ENCODE assay signal across 10 cellular contexts in genomic region chr15:85479071-85479647, GRCh38.
DNase-seq lines count a peak whose midpoint lies in the region; ATAC-seq, FAIRE-seq and TF ChIP-seq lines count a peak whose summit lies in the region.
"Had no signal": no experiment of that assay in that cellular context is flagged by ENCODE, and none has a peak within 500 bp of the region (broad histone marks: within the 10 kb centered on the region; RNA-seq: fewer than 3 reads in every experiment).

No MANE protein-coding gene starts in this region.

- H4K20me1 ChIP-seq in HepG2 (ENCODE audit: insufficient read depth, low read length): no peaks in the 10 kb centered on the region; the same call in 1 of the 2 replicates

- H3K27me3 Mint-ChIP-seq in activated CD4-positive, alpha-beta T cell treated with anti-CD3 and anti-CD28 coated beads, Interleukin-2, amount 10 ng/mL, durations not matched to agents 24 days and 14 days: no peaks in the 10 kb centered on the region

- in situ Hi-C loops in HepG2 (cut with HindIII; ENCODE audit: extremely low pct_ligation_motif_present, low pct_unique_long_range_greater_than_20kb): no loop called here

- no peak for TF ChIP-seq EP300 in HepG2 (IDR thresholded peaks at IDR 0.05; ENCODE audit: low read depth in 2 of 2, low read length in 2 of 2)
- TF ChIP-seq EP300 in HepG2 (CRISPR knock-in tag; IDR thresholded peaks at IDR 0.05; ENCODE audit: borderline replicate concordance): no peak

- no peak overlapping the region for H3K4me2 ChIP-seq in HepG2 (ENCODE audit: low read depth, low read length)
- H3K4me2 ChIP-seq: PC-9 had no signal

- peak; percentile 43 for DNase-seq in AG08396 (ENCODE audit: low spot score)
- DNase-seq in amniotic stem cell (lab: John Stamatoyannopoulos, UW): peak; percentile 5
- no peak for DNase-seq in kidney
- DNase-seq in activated CD4-positive, alpha-beta T cell treated with anti-CD3 and anti-CD28 coated beads, Interleukin-2, amount 10 ng/mL, durations not matched to agents 24 days and 14 days: no peak
- no peak for DNase-seq in effector memory CD4-positive, alpha-beta T cell
- no peak for DNase-seq in HepG2 (ENCODE audit: low spot score)
- DNase-seq: DND-41 had no signal

- TF ChIP-seq CTCF in kidney (IDR thresholded peaks at IDR 0.05; ENCODE audit: borderline replicate concordance, extremely low read depth, insufficient read depth) (no peak), HepG2 (CRISPR knock-in tag; IDR thresholded peaks at IDR 0.05) (no peak)

- 79% methylated on average over 4 of the region's 4 CpGs for WGBS in HepG2 (ENCODE audit: low lambda C conversion rate)

- no peak overlapping the region for H2AFZ ChIP-seq in HepG2 (ENCODE audit: low read length)
- H2AFZ ChIP-seq: PC-9 had no signal

- POLR2A ChIA-PET in HepG2 (lab: Yijun Ruan, JAX): no interaction called here

- H3K4me1 ChIP-seq in HUES6 (ENCODE audit: control insufficient read depth, insufficient read depth, low read length): peaks cover 59% of the 10 kb centered on the region
- peaks cover 8 to 21% of the 10 kb centered on the region in 2 donors for H3K4me1 ChIP-seq in kidney (ENCODE audit: control insufficient read depth in 1 of 2, insufficient read depth in 1 of 2, low read depth in 1 of 2, low read length in 2 of 2)
- H3K4me1 ChIP-seq in effector memory CD4-positive, alpha-beta T cell (ENCODE audit: control insufficient read depth, insufficient read depth, low read length, poor library complexity, severe bottlenecking): peaks cover 19% of the 10 kb centered on the region
- peaks cover 27% of the 10 kb centered on the region for H3K4me1 ChIP-seq in HepG2 (ENCODE audit: insufficient read depth, low read length)

- H3K9me3 ChIP-seq in HUES6 (ENCODE audit: control insufficient read depth, insufficient read depth, low read depth, low read length) (no peaks in the 10 kb centered on the region), kidney (ENCODE audit: control insufficient read depth in 1 of 2, low read length in 2 of 2) (no peaks in the 10 kb centered on the region), HepG2 (ENCODE audit: low read length) (no peaks in the 10 kb centered on the region)
- H3K9me3 ChIP-seq in effector memory CD4-positive, alpha-beta T cell (ENCODE audit: control insufficient read depth, low read length): no peaks in the 10 kb centered on the region

- FAIRE-seq in kidney (lab: Jason Lieb, UNC) (no peak), HepG2 (lab: Jason Lieb, UNC) (no peak)

- H3K4me3 ChIP-seq in HUES6 (ENCODE audit: low read depth, low read length): no peak overlapping the region
- H3K4me3 ChIP-seq in kidney (ENCODE audit: low read length in 2 of 2): no peak overlapping the region
- no peak overlapping the region for H3K4me3 ChIP-seq in effector memory CD4-positive, alpha-beta T cell (ENCODE audit: insufficient read depth, low read depth, low read length, poor library complexity, severe bottlenecking)
- no peak overlapping the region for H3K4me3 ChIP-seq in HepG2 (replicated peaks in 1 of 3; ENCODE audit: insufficient read depth in 1 of 3, low read depth in 2 of 3, low read length in 3 of 3)
- H3K4me3 ChIP-seq: PC-9 had no signal

- ATAC-seq in GM21367 (IDR thresholded peaks at IDR 0.05; ENCODE audit: unreplicated experiment) (no peak), HepG2 (no peak)

- peaks cover 12% of the 10 kb centered on the region for H3K79me2 ChIP-seq in HepG2 (ENCODE audit: insufficient read depth, low read length)

- no peak for TF ChIP-seq POLR2A in HepG2 (IDR thresholded peaks at IDR 0.05; ENCODE audit: insufficient read depth in 1 of 2, low read depth in 2 of 2, low read length in 2 of 2)

- H3K27me3 ChIP-seq in HUES6 (ENCODE audit: control insufficient read depth, insufficient read depth, low read length): no peaks in the 10 kb centered on the region
- no peaks in the 10 kb centered on the region for H3K27me3 ChIP-seq in effector memory CD4-positive, alpha-beta T cell (replicated peaks; ENCODE audit: control insufficient read depth, insufficient read depth, low read length, poor library complexity, severe bottlenecking)
- no peaks in the 10 kb centered on the region for H3K27me3 ChIP-seq in HepG2 (ENCODE audit: control insufficient read depth in 1 of 2, insufficient read depth in 2 of 2, low read length in 2 of 2)

- peaks cover 38% of the 10 kb centered on the region for H3K4me1 Mint-ChIP-seq in activated CD4-positive, alpha-beta T cell treated with anti-CD3 and anti-CD28 coated beads, Interleukin-2, amount 10 ng/mL, durations not matched to agents 24 days and 14 days

- H3K27ac ChIP-seq in HUES6 (ENCODE audit: low read depth, low read length) (peak overlapping the region; percentile 51; the same call in 1 of the 2 replicates), kidney (ENCODE audit: low read depth in 2 of 2, low read length in 2 of 2) (peak overlapping the region; percentile 29 to 39), HepG2 (ENCODE audit: extremely low read length, insufficient read depth, low read length) (no peak overlapping the region)
- no peak overlapping the region for H3K27ac ChIP-seq in effector memory CD4-positive, alpha-beta T cell (ENCODE audit: insufficient read depth, low read length, poor library complexity, severe bottlenecking)
- H3K27ac ChIP-seq: PC-9 had no signal

- H3K36me3 ChIP-seq in HUES6 (ENCODE audit: control insufficient read depth, insufficient read depth, low read length) (no peaks in the 10 kb centered on the region), kidney (ENCODE audit: control insufficient read depth in 1 of 2, insufficient read depth in 2 of 2, low read length in 2 of 2) (no peaks in the 10 kb centered on the region), HepG2 (replicated peaks in 1 of 2; ENCODE audit: control insufficient read depth in 1 of 2, insufficient read depth in 2 of 2, low read length in 2 of 2) (no peaks in the 10 kb centered on the region)
- no peaks in the 10 kb centered on the region for H3K36me3 ChIP-seq in effector memory CD4-positive, alpha-beta T cell (ENCODE audit: control insufficient read depth, insufficient read depth, low read length)

- intact Hi-C loops in kidney (cut with DNase I): no loop called here
- intact Hi-C loops in activated CD4-positive, alpha-beta T cell treated with anti-CD3 and anti-CD28 coated beads, Interleukin-2, amount 10 ng/mL, durations not matched to agents 24 days and 14 days (cut with micrococcal nuclease): no loop called here
- intact Hi-C loops in HepG2 (cut with micrococcal nuclease; ENCODE audit: unreplicated experiment): no loop called here

- no peak overlapping the region for H3K27ac Mint-ChIP-seq in activated CD4-positive, alpha-beta T cell treated with anti-CD3 and anti-CD28 coated beads, Interleukin-2, amount 10 ng/mL, durations not matched to agents 24 days and 14 days

- TF ChIP-seq RAD21 in HepG2 (CRISPR knock-in tag; IDR thresholded peaks at IDR 0.05): no peak

- no peaks in the 10 kb centered on the region for H3K9me3 Mint-ChIP-seq in activated CD4-positive, alpha-beta T cell treated with anti-CD3 and anti-CD28 coated beads, Interleukin-2, amount 10 ng/mL, durations not matched to agents 24 days and 14 days

- H3K36me3 Mint-ChIP-seq in activated CD4-positive, alpha-beta T cell treated with anti-CD3 and anti-CD28 coated beads, Interleukin-2, amount 10 ng/mL, durations not matched to agents 24 days and 14 days (ENCODE audit: low read depth): peaks cover 3% of the 10 kb centered on the region

- CTCF ChIA-PET in HepG2 (lab: Yijun Ruan, JAX; ENCODE audit: low intra/inter-chr PET ratio, low total read pairs): no interaction called here

- H3K9ac ChIP-seq in HUES6 (ENCODE audit: low read length): no peak overlapping the region
- no peak overlapping the region for H3K9ac ChIP-seq in kidney (ENCODE audit: low read length in 2 of 2)
- H3K9ac ChIP-seq in HepG2 (ENCODE audit: insufficient read depth, low read depth, low read length): no peak overlapping the region

- BruUV-seq in HepG2 (replicated peaks; lab: Mats Ljungman, UMichigan): no TSS peak

- no peak overlapping the region for H3K4me3 Mint-ChIP-seq in activated CD4-positive, alpha-beta T cell treated with anti-CD3 and anti-CD28 coated beads, Interleukin-2, amount 10 ng/mL, durations not matched to agents 24 days and 14 days

TF ChIP-seq in HepG2, 621 proteins besides CTCF, POLR2A, EP300 and RAD21 (continues in another document):
- TF ChIP-seq NR1H2 (CRISPR knock-in tag; IDR thresholded peaks at IDR 0.05; ENCODE audit: borderline replicate concordance, low read depth) (no peak), XRCC5 (optimal IDR thresholded peaks at IDR 0.05; ENCODE audit: low read length) (no peak), SIX1 (CRISPR knock-in tag; IDR thresholded peaks at IDR 0.05; ENCODE audit: borderline replicate concordance) (no peak), ZFP82 (CRISPR knock-in tag; IDR thresholded peaks at IDR 0.05; ENCODE audit: borderline replicate concordance) (no peak), HBP1 (CRISPR knock-in tag; IDR thresholded peaks at IDR 0.05; ENCODE audit: low read depth) (no peak)

Comparison
In these comparisons a context has a peak if more than half of its experiments do, and no peak if none do; other contexts are left out.
1. DNase-seq: peak in AG08396 (single experiment) and amniotic stem cell (single experiment); none in kidney (single experiment), activated CD4-positive, alpha-beta T cell treated with anti-CD3 and anti-CD28 coated beads, Interleukin-2, amount 10 ng/mL, durations not matched to agents 24 days and 14 days (single experiment), effector memory CD4-positive, alpha-beta T cell (0 of 3) and HepG2 (single experiment).
2. H3K27ac ChIP-seq: peak in HUES6 (single experiment) and kidney (2 of 2); none in effector memory CD4-positive, alpha-beta T cell (single experiment) and HepG2 (single experiment).